ENCODE assay signal across 34 cellular contexts in genomic region chr14:32055175-32055574, GRCh38.
"Had no signal": no experiment of that assay in that cellular context is flagged by ENCODE, and none has a peak within 500 bp of the region (broad histone marks: within the 10 kb centered on the region; RNA-seq: fewer than 3 reads in every experiment).

No MANE protein-coding gene starts in this region.

- H3K4me1 ChIP-seq: body of pancreas, breast epithelium had no signal

- DNase-seq: activated B cell treated with CpG ODN at 0.5 μM for 24 hours; activated CD4-positive, alpha-beta memory T cell treated with anti-CD3 and anti-CD28 coated beads for 36 hours; activated CD4-positive, alpha-beta T cell treated with anti-CD3 and anti-CD28 coated beads for 4 hours; activated CD4-positive, alpha-beta T cell treated with anti-CD3 and anti-CD28 coated beads, Interleukin-2, amount 10 ng/mL, durations not matched to agents 24 days and 14 days; activated CD4-positive, alpha-beta T cell treated with anti-CD3 and anti-CD28 coated beads, Interleukin-2, amount 50 U/mL, for 1 hour; activated CD4-positive, alpha-beta T cell treated with anti-CD3 and anti-CD28 coated beads, Interleukin-2, amount 50 U/mL, for 4 hours; activated CD4-positive, CD25-positive, alpha-beta regulatory T cell treated with anti-CD3 and anti-CD28 coated beads, Interleukin-2, amount 50 U/mL, for 72 hours; activated CD8-positive, alpha-beta memory T cell treated with anti-CD3 and anti-CD28 coated beads, Interleukin-2, amount 50 U/mL, for 4 hours; activated CD8-positive, alpha-beta T cell treated with anti-CD3 and anti-CD28 coated beads for 36 hours; activated effector memory CD4-positive, alpha-beta T cell treated with anti-CD3 and anti-CD28 coated beads, Interleukin-2, amount 50 U/mL, for 16 hours; activated gamma-delta T cell treated with Interleukin-2 at 50 U/mL for 16 hours; activated naive CD4-positive, alpha-beta T cell; activated naive CD4-positive, alpha-beta T cell treated with anti-CD3 and anti-CD28 coated beads for 36 hours; activated naive CD4-positive, alpha-beta T cell treated with anti-CD3 and anti-CD28 coated beads, Interleukin-2, amount 50 U/mL, for 16 hours; activated naive CD8-positive, alpha-beta T cell treated with anti-CD3 and anti-CD28 coated beads for 36 hours; activated T-cell treated with anti-CD3 and anti-CD28 coated beads for 4 hours; activated T-cell treated with anti-CD3 and anti-CD28 coated beads, Interleukin-2, amount 50 U/mL, for 1 hour; activated T-cell treated with anti-CD3 and anti-CD28 coated beads, Interleukin-2, amount 50 U/mL, for 4 hours; activated T-cell treated with anti-CD3 and anti-CD28 coated beads, Interleukin-2, amount 50 U/mL, for 72 hours; adrenal gland; amniotic stem cell; aorta; body of pancreas; brain microvascular endothelial cell; central memory CD4-positive, alpha-beta T cell; T-helper 2 cell; T-helper 9 cell had no signal

- H3K27ac ChIP-seq: adrenal gland, body of pancreas, brain microvascular endothelial cell, breast epithelium, VCaP had no signal

- FAIRE-seq: astrocyte, colon, TTC549 had no signal

- H3K36me3 ChIP-seq: adrenal gland, brain microvascular endothelial cell, breast epithelium had no signal

- H3K9me3 ChIP-seq: adrenal gland, body of pancreas had no signal

- ATAC-seq: activated CD8-positive, alpha-beta T cell treated with anti-CD3 and anti-CD28 coated beads for 36 hours; activated naive CD4-positive, alpha-beta T cell treated with anti-CD3 and anti-CD28 coated beads, Interleukin-2, amount 50 U/mL, for 72 hours; activated T-cell treated with anti-CD3 and anti-CD28 coated beads, Interleukin-2, amount 50 U/mL, for 4 hours; activated T-cell treated with anti-CD3 and anti-CD28 coated beads, Interleukin-2, amount 50 U/mL, for 72 hours; activated T-helper 17 cell treated with anti-CD3 and anti-CD28 coated beads, Interleukin-2, amount 50 U/mL, for 72 hours; body of pancreas had no signal

- H3K4me3 ChIP-seq: adrenal gland, body of pancreas, breast epithelium had no signal

- H3K27me3 ChIP-seq: adrenal gland, body of pancreas, brain microvascular endothelial cell, breast epithelium had no signal
